28 cellular contexts compared by ENCODE assay signal in the genomic region with DNA sequence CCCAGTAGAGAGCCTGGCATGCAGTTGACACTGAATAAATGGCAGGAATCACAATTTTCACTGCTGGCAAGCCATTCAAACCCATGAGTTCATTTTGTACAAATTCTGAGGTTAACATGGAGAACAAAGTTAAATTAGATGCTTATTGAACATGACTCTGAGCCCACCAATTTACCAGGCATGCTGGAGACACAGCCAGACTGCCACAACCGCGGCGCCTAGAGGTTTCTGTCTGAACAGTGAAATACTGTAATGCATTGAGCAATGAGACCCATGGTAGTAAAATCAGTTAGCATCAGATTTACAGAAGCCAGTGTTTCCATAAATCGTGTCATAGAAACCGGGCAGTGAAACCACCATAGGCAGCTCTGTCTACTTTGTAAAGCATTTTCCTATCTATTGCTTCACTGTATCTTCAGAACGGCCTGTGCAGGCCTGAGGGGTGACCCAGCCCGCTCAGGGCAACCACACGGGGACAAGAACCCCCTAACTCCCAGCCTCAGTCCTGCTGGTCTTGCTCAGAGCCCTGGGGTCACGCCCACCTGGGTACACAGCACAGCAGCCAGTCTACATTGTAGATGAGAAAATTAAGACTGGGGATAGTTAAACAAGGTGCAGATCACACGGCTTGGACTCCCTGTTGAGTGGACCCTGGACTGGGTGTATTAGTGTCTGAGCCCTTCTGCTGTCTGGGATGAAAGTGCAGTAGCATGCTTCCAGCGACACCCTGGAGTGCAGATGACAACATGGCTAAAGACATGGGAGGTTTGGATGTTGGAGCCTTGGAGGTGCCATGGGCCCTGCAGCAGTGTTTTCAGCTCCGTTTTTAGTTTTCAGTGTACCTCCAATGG. TPM values are rescaled to one million over a fixed set of nuclear protein-coding genes. Genes with fewer than 3 reads are reported as not detected.
DNase-seq lines count a peak whose midpoint lies in the region; FAIRE-seq and TF ChIP-seq lines count a peak whose summit lies in the region.
"Had no signal": no experiment of that assay in that cellular context is flagged by ENCODE, and none has a peak within 500 bp of the region (broad histone marks: within the 10 kb centered on the region; RNA-seq: fewer than 3 reads in every experiment).

No MANE protein-coding gene starts in this region.

- peaks cover 12% of the 10 kb centered on the region for H3K9me3 Mint-ChIP-seq in nephron progenitor cell

- H3K4me1 Mint-ChIP-seq in nephron progenitor cell: peaks cover 23% of the 10 kb centered on the region

- no peak overlapping the region for H3K27ac Mint-ChIP-seq in nephron progenitor cell
- H3K27ac Mint-ChIP-seq: activated naive CD8-positive, alpha-beta T cell treated with anti-CD3 and anti-CD28 coated beads, Interleukin-2, amount 50 U/mL, for 24 hours had no signal

- no peaks in the 10 kb centered on the region for H3K36me3 Mint-ChIP-seq in nephron progenitor cell (ENCODE audit: low read depth)
- H3K36me3 Mint-ChIP-seq: brain had no signal

- H3K9me3 ChIP-seq in hepatocyte (ENCODE audit: low read depth): no peaks in the 10 kb centered on the region
- H3K9me3 ChIP-seq in small intestine (ENCODE audit: control insufficient read depth, low read depth): no peaks in the 10 kb centered on the region
- no peaks in the 10 kb centered on the region for H3K9me3 ChIP-seq in ovary
- H3K9me3 ChIP-seq: right atrium auricular region, stomach, upper lobe of right lung had no signal

- H3K27me3 ChIP-seq in hepatocyte (no peaks in the 10 kb centered on the region), small intestine (ENCODE audit: control insufficient read depth in 2 of 2, insufficient read depth in 2 of 2, low read length in 2 of 2) (no peaks in the 10 kb centered on the region), ovary (no peaks in the 10 kb centered on the region)
- H3K27me3 ChIP-seq: right atrium auricular region, stomach, upper lobe of right lung had no signal

- H3K27me3 Mint-ChIP-seq in nephron progenitor cell (ENCODE audit: low read depth, poor library complexity): peaks cover 11% of the 10 kb centered on the region
- H3K27me3 Mint-ChIP-seq: activated naive CD8-positive, alpha-beta T cell treated with anti-CD3 and anti-CD28 coated beads, Interleukin-2, amount 50 U/mL, for 24 hours; brain had no signal

- H3K27ac ChIP-seq in hepatocyte (peak overlapping the region; percentile 39), small intestine (ENCODE audit: low read depth in 1 of 2, low read length in 1 of 2) (peak overlapping the region; percentile 37 to 78), ovary (no peak overlapping the region), substantia nigra (ENCODE audit: low read depth, low read length, poor library complexity, severe bottlenecking) (no peak overlapping the region)
- H3K27ac ChIP-seq: KMS-11, right atrium auricular region, stomach, upper lobe of right lung had no signal

- no peak overlapping the region for H3K4me3 Mint-ChIP-seq in nephron progenitor cell
- H3K4me3 Mint-ChIP-seq: activated naive CD8-positive, alpha-beta T cell treated with anti-CD3 and anti-CD28 coated beads, Interleukin-2, amount 50 U/mL, for 24 hours; brain had no signal

- H3K4me2 ChIP-seq in hepatocyte: no peak overlapping the region
- H3K4me2 ChIP-seq: KMS-11 had no signal

- H3K4me1 ChIP-seq in hepatocyte (ENCODE audit: insufficient read depth) (peaks cover 13% of the 10 kb centered on the region), small intestine (ENCODE audit: control insufficient read depth in 2 of 2, insufficient read depth in 1 of 2, low read depth in 1 of 2, low read length in 1 of 2) (peaks cover 8 to 13% of the 10 kb centered on the region in 2 donors), ovary (ENCODE audit: insufficient read depth) (peaks cover 7% of the 10 kb centered on the region)

- H3K4me3 ChIP-seq in hepatocyte (no peak overlapping the region), small intestine (ENCODE audit: low read depth in 1 of 2, low read length in 2 of 2) (no peak overlapping the region), ovary (no peak overlapping the region)
- H3K4me3 ChIP-seq: right atrium auricular region, stomach, upper lobe of right lung had no signal

- TF ChIP-seq EP300 in ovary (IDR thresholded peaks at IDR 0.05): no peak

- 85% methylated on average over 12 of the region's 12 CpGs for WGBS in hepatocyte (ENCODE audit: low lambda C conversion rate, missing lambda C conversion rate)
- WGBS in small intestine, 3 donors: 53 to 80% (median 68%) methylated on average over 12 of the region's 12 CpGs
- 94 to 96% (median 96%) methylated on average over 12 of the region's 12 CpGs for WGBS in ovary, 3 donors

- TF ChIP-seq CTCF in hepatocyte (IDR thresholded peaks at IDR 0.05; ENCODE audit: poor library complexity) (no peak), nephron progenitor cell (IDR thresholded peaks at IDR 0.05) (no peak), ovary (IDR thresholded peaks at IDR 0.05) (no peak)

- H2AFZ ChIP-seq in hepatocyte: no peak overlapping the region

- no peak for TF ChIP-seq POLR2A in ovary (IDR thresholded peaks at IDR 0.05)

- peak; percentile 56 for DNase-seq in HuH-7 (ENCODE audit: low spot score)
- DNase-seq in NOMO-1 treated with dmso at 0.1 percent for 144 hours (lab: John Stamatoyannopoulos, UW; ENCODE audit: unreplicated experiment): peak; percentile 87
- DNase-seq in hepatocyte (ENCODE audit: low spot score): peak; percentile 44
- DNase-seq in small intestine: peak; percentile 93
- no peak for DNase-seq in nephron progenitor cell
- no peak for DNase-seq in ovary
- no peak for DNase-seq in substantia nigra (lab: John Stamatoyannopoulos, UW)
- DNase-seq: activated CD4-positive, alpha-beta T cell treated with anti-CD3 and anti-CD28 coated beads, Interleukin-2, amount 50 U/mL, for 48 hours; activated CD4-positive, CD25-positive, alpha-beta regulatory T cell; activated gamma-delta T cell; activated naive CD8-positive, alpha-beta T cell treated with anti-CD3 and anti-CD28 coated beads, Interleukin-2, amount 50 U/mL, for 24 hours; activated T-cell treated with anti-CD3 and anti-CD28 coated beads for 4 hours; C1 segment of cervical spinal cord; effector memory CD4-positive, alpha-beta T cell; EL; NCI-H1092; NK-92 treated with Interleukin-12 subunit alpha and Interleukin-12 subunit beta, amount 100 ng/mL, for 24 hours; occipital lobe; stomach; T-helper 9 cell; upper lobe of right lung had no signal

- no peaks in the 10 kb centered on the region for H3K79me2 ChIP-seq in hepatocyte

- no peaks in the 10 kb centered on the region for H3K9me2 ChIP-seq in hepatocyte (replicated peaks; ENCODE audit: insufficient read depth)

- no peak for FAIRE-seq in small intestine (lab: Jason Lieb, UNC)
- FAIRE-seq: colon, D721Med, H54, keratinocyte had no signal

- intact Hi-C loops in ovary (cut with DNase I): no loop called here

- H3K36me3 ChIP-seq in hepatocyte (replicated peaks; ENCODE audit: insufficient read depth, low read depth): no peaks in the 10 kb centered on the region
- peaks cover 0 to 2% of the 10 kb centered on the region in 2 donors for H3K36me3 ChIP-seq in small intestine (ENCODE audit: control insufficient read depth in 2 of 2, insufficient read depth in 2 of 2, low read length in 2 of 2)
- no peaks in the 10 kb centered on the region for H3K36me3 ChIP-seq in ovary
- H3K36me3 ChIP-seq: right atrium auricular region, upper lobe of right lung had no signal

- no peaks in the 10 kb centered on the region for H4K20me1 ChIP-seq in hepatocyte (ENCODE audit: insufficient read depth, poor library complexity, severe bottlenecking)

RNA-seq across cellular contexts. Expression of a gene that starts 44.2 kb away (rescaled TPM):
- total RNA-seq in hepatocyte: 5.4 and 7.3 TPM in 2 replicates
- 19.5 and 21.4 TPM in 2 replicates for polyA plus RNA-seq in hepatocyte
- polyA plus RNA-seq in small intestine: 10 to 100 TPM; 42.4 to 47.2 (median 43.8) TPM
- 10 to 100 TPM in 4 of 7 donors, 1 to 10 TPM in 3; 4.5 to 22.4 (median 13.3) TPM for total RNA-seq in ovary
- polyA plus RNA-seq in ovary: 10 to 100 TPM in 1 of 2 donors, 1 to 10 TPM in 1; 6.7 to 14.0 TPM

Comparison
In these comparisons a context has a peak if more than half of its experiments do, and no peak if none do; other contexts are left out.
1. DNase-seq: peak in HuH-7 (single experiment), NOMO-1 treated with dmso at 0.1 percent for 144 hours (single experiment), hepatocyte (single experiment) and small intestine (single experiment); none in nephron progenitor cell (single experiment), ovary (0 of 5) and substantia nigra (0 of 49).
2. H3K27ac ChIP-seq: peak in hepatocyte (single experiment) and small intestine (2 of 2); none in ovary (0 of 2) and substantia nigra (single experiment).